Comparison of ENCODE assay signal across 1 cellular context in the genomic region with DNA sequence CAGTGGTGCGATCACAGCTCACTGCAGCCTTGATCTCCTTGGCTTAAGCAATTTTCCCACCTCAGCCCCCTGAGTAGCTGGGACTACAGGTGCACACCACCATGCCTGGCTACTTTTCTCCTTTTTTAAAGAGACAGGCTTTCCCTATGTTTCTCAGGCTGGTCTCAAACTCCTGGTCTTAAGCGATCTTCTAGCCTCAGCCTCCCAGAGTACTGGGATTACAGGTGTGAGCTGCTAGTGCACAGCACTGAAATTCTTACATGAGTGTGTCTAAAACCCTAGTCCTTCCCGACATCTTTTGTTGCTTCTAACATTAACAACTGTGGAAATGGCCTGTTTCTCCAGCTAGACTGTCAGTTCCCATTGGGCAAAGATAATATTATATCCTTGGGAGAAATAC.
TF ChIP-seq lines count a peak whose summit lies in the region.

No MANE protein-coding gene starts in this region.

TF ChIP-seq in H1, 55 proteins besides CTCF, POLR2A, EP300 and RAD21:
- TF ChIP-seq JUND (IDR thresholded peaks at IDR 0.05; ENCODE audit: low read length): no peak
- peak; percentile 41 for TF ChIP-seq TAF7 (optimal IDR thresholded peaks at IDR 0.05; ENCODE audit: borderline replicate concordance, low read depth, low read length)
- TF ChIP-seq YY1 (IDR thresholded peaks at IDR 0.05; ENCODE audit: low read depth, low read length): no peak
- peak; percentile 60; the same call in 1 of the 2 replicates for TF ChIP-seq POLR2AphosphoS5 (IDR thresholded peaks at IDR 0.05; ENCODE audit: low read depth, low read length)
- no peak for TF ChIP-seq SIX5 (IDR thresholded peaks at IDR 0.05; ENCODE audit: low read depth, low read length)
TF ChIP-seq in H1: peak in this region for 2.
